In genomic region chr5:59598547-59598874, GRCh38 we compare ENCODE assay signal across 9 cellular contexts.
DNase-seq lines count a peak whose midpoint lies in the region; ATAC-seq and TF ChIP-seq lines count a peak whose summit lies in the region.
"Had no signal": no experiment of that assay in that cellular context is flagged by ENCODE, and none has a peak within 500 bp of the region (broad histone marks: within the 10 kb centered on the region; RNA-seq: fewer than 3 reads in every experiment).

No MANE protein-coding gene starts in this region.

- H3K4me3 ChIP-seq in colonic mucosa = peak overlapping the region; percentile 17
- H3K4me3 ChIP-seq in parathyroid adenoma (ENCODE audit: low read depth, low read length) = peak overlapping the region; percentile 12
- no peak overlapping the region for H3K4me3 ChIP-seq in CD4-positive, alpha-beta memory T cell (ENCODE audit: low read length in 2 of 2)

- CTCF ChIA-PET in CD4-positive, alpha-beta memory T cell (lab: Charles Lee; ENCODE audit: partially characterized antibody) = no interaction called here

- no peak overlapping the region for H3K27ac Mint-ChIP-seq in CD4-positive, alpha-beta memory T cell

- no peaks in the 10 kb centered on the region for H3K36me3 Mint-ChIP-seq in CD4-positive, alpha-beta memory T cell

- H3K79me2 ChIP-seq in parathyroid adenoma = no peaks in the 10 kb centered on the region

- DNase-seq in colonic mucosa (peak; percentile 36), NCI-H1048 (lab: John Stamatoyannopoulos, UW) (no peak), NCI-H748 treated with DMSO at 0.1 percent for 48 hours (lab: John Stamatoyannopoulos, UW) (no peak)
- DNase-seq in CD4-positive, alpha-beta memory T cell = no peak

- no peak overlapping the region for H3K4me3 Mint-ChIP-seq in CD4-positive, alpha-beta memory T cell

- no peak overlapping the region for H3K4me2 ChIP-seq in parathyroid adenoma (ENCODE audit: low read length)

- H3K27me3 Mint-ChIP-seq in CD4-positive, alpha-beta memory T cell = peaks cover 0 to 2% of the 10 kb centered on the region in 2 donors

- H3K36me3 ChIP-seq in colonic mucosa (no peaks in the 10 kb centered on the region), parathyroid adenoma (ENCODE audit: control insufficient read depth, insufficient read depth, low read length) (no peaks in the 10 kb centered on the region)
- no peaks in the 10 kb centered on the region for H3K36me3 ChIP-seq in CD4-positive, alpha-beta memory T cell (ENCODE audit: insufficient read depth, low read length)

- ATAC-seq in GM18867 (IDR thresholded peaks at IDR 0.05; ENCODE audit: unreplicated experiment) (peak; percentile 44), HG03342 (IDR thresholded peaks at IDR 0.05; ENCODE audit: unreplicated experiment) (peak; percentile 62), HG03439 (IDR thresholded peaks at IDR 0.05; ENCODE audit: unreplicated experiment) (no peak)
- ATAC-seq: HCT116 had no signal

- peak overlapping the region; percentile 33 for H3K27ac ChIP-seq in colonic mucosa
- peak overlapping the region; percentile 52 for H3K27ac ChIP-seq in parathyroid adenoma
- H3K27ac ChIP-seq in CD4-positive, alpha-beta memory T cell (ENCODE audit: low read depth, low read length) = no peak overlapping the region

- H2AFZ ChIP-seq in parathyroid adenoma = peak overlapping the region; percentile 70

- intact Hi-C loops in colonic mucosa (cut with DNase I) = no loop called here
- intact Hi-C loops in CD4-positive, alpha-beta memory T cell (cut with micrococcal nuclease) = no loop called here

- no peaks in the 10 kb centered on the region for H3K27me3 ChIP-seq in colonic mucosa
- H3K27me3 ChIP-seq in parathyroid adenoma (ENCODE audit: control insufficient read depth, insufficient read depth, low read length) = no peaks in the 10 kb centered on the region
- no peaks in the 10 kb centered on the region for H3K27me3 ChIP-seq in CD4-positive, alpha-beta memory T cell (ENCODE audit: insufficient read depth, low read length)

- POLR2A ChIA-PET in CD4-positive, alpha-beta memory T cell (lab: Charles Lee; ENCODE audit: partially characterized antibody) = no interaction called here

- H3K4me1 ChIP-seq in colonic mucosa = peaks cover 4% of the 10 kb centered on the region
- H3K4me1 ChIP-seq in parathyroid adenoma = peaks cover 3% of the 10 kb centered on the region
- no peaks in the 10 kb centered on the region for H3K4me1 ChIP-seq in CD4-positive, alpha-beta memory T cell (ENCODE audit: insufficient read depth, low read length)

- TF ChIP-seq CTCF in colonic mucosa (IDR thresholded peaks at IDR 0.05) (no peak), parathyroid adenoma (IDR thresholded peaks at IDR 0.05) (no peak)

- H3K9me3 Mint-ChIP-seq in CD4-positive, alpha-beta memory T cell = peaks cover 0 to 3% (median 0%) of the 10 kb centered on the region in 8 donors

- peak overlapping the region in 1 of 2 donors; percentile 67 for H3K9ac ChIP-seq in colonic mucosa (ENCODE audit: low read depth in 2 of 2, low read length in 2 of 2)
- H3K9ac ChIP-seq in parathyroid adenoma = no peak overlapping the region

- no peaks in the 10 kb centered on the region for H3K9me3 ChIP-seq in colonic mucosa
- no peaks in the 10 kb centered on the region for H3K9me3 ChIP-seq in parathyroid adenoma (ENCODE audit: control insufficient read depth, low read length)
- no peaks in the 10 kb centered on the region for H3K9me3 ChIP-seq in CD4-positive, alpha-beta memory T cell (ENCODE audit: control insufficient read depth in 1 of 2, low read length in 2 of 2)

- no peaks in the 10 kb centered on the region for H3K4me1 Mint-ChIP-seq in CD4-positive, alpha-beta memory T cell

Comparison
In these comparisons a context has a peak if more than half of its experiments do, and no peak if none do; other contexts are left out.
1. H3K4me3 ChIP-seq: peak in colonic mucosa (single experiment) and parathyroid adenoma (single experiment); none in CD4-positive, alpha-beta memory T cell (0 of 2).